In the genomic region with DNA sequence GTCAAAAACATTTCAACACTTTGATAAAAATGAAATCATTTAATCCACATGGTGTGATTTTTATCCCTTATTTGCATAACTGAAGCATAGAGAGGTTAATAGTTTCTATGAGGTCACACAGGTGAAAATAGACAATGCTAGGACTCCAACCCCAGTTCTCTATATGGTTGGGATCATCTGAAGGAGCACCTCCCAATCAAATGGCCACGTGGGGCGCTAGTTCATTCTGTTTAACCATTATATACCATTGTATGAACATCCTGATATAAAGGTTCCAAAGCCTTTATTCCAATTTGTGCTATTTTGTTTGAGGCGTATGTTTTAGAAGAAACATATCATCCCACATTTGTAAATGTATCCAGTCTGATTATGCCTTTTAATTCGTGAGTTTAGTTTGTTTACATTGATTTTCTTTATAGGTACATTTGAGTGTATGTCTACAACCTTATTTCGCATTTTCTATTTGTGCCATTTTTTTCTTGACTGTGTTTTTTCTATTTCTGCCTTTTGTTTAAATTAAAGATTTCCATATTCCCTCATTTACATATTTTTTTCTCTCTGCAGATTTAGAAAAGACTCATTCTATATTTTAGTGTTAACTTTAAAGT, we compare ENCODE assay signal across 8 cellular contexts.
A peak's percentile ranks its signal among the peaks of the same experiment; 100 is the strongest.
DNase-seq lines count a peak whose midpoint lies in the region; ATAC-seq and TF ChIP-seq lines count a peak whose summit lies in the region.

No MANE protein-coding gene starts in this region.

- intact Hi-C loops in activated CD4-positive, alpha-beta T cell treated with anti-CD3 and anti-CD28 coated beads, Interleukin-2, amount 10 ng/mL, durations not matched to agents 24 days and 14 days (cut with micrococcal nuclease): no loop called here

- no peak overlapping the region for H3K27ac Mint-ChIP-seq in activated CD4-positive, alpha-beta T cell treated with anti-CD3 and anti-CD28 coated beads, Interleukin-2, amount 10 ng/mL, durations not matched to agents 24 days and 14 days

- H3K79me2 ChIP-seq in Loucy (ENCODE audit: insufficient read depth, low read length): no peaks in the 10 kb centered on the region

- no peaks in the 10 kb centered on the region for H3K36me3 Mint-ChIP-seq in activated CD4-positive, alpha-beta T cell treated with anti-CD3 and anti-CD28 coated beads, Interleukin-2, amount 10 ng/mL, durations not matched to agents 24 days and 14 days (ENCODE audit: low read depth)

- H3K4me1 ChIP-seq in Loucy (ENCODE audit: insufficient read depth, low read length, poor library complexity, severe bottlenecking): no peaks in the 10 kb centered on the region
- no peaks in the 10 kb centered on the region for H3K4me1 ChIP-seq in iPS DF 6.9 (ENCODE audit: control insufficient read depth, insufficient read depth, low read length)

- H3K36me3 ChIP-seq in H7 (replicated peaks; ENCODE audit: control insufficient read depth, insufficient read depth, low read length) (no peaks in the 10 kb centered on the region), Loucy (ENCODE audit: insufficient read depth, low read length) (no peaks in the 10 kb centered on the region), iPS DF 6.9 (ENCODE audit: control insufficient read depth, insufficient read depth, low read length) (no peaks in the 10 kb centered on the region)

- H3K9me2 ChIP-seq in Loucy (replicated peaks; ENCODE audit: low read depth, low read length): no peaks in the 10 kb centered on the region

- no peak overlapping the region for H3K4me3 Mint-ChIP-seq in activated CD4-positive, alpha-beta T cell treated with anti-CD3 and anti-CD28 coated beads, Interleukin-2, amount 10 ng/mL, durations not matched to agents 24 days and 14 days

- peak; percentile 38 for DNase-seq in H7
- peak; percentile 27 for DNase-seq in iPS DF 6.9 (ENCODE audit: low read depth, low spot score)
- DNase-seq in activated T-cell treated with anti-CD3 and anti-CD28 coated beads for 4 hours: no peak
- no peak for DNase-seq in activated CD8-positive, alpha-beta memory T cell treated with anti-CD3 and anti-CD28 coated beads, Interleukin-2, amount 50 U/mL, for 48 hours
- DNase-seq in activated CD4-positive, alpha-beta T cell treated with anti-CD3 and anti-CD28 coated beads, Interleukin-2, amount 10 ng/mL, durations not matched to agents 24 days and 14 days: no peak
- DNase-seq in NCI-H446 (lab: John Stamatoyannopoulos, UW): no peak

- H3F3A ChIP-seq in Loucy (ENCODE audit: low read depth): no peaks in the 10 kb centered on the region

- H3K9ac ChIP-seq in Loucy (ENCODE audit: low read depth, low read length, poor library complexity, severe bottlenecking): no peak overlapping the region

- H3K9me3 Mint-ChIP-seq in activated CD4-positive, alpha-beta T cell treated with anti-CD3 and anti-CD28 coated beads, Interleukin-2, amount 10 ng/mL, durations not matched to agents 24 days and 14 days: no peaks in the 10 kb centered on the region

- H3K4me3 ChIP-seq in H7 (ENCODE audit: insufficient read depth, low read depth, low read length): no peak overlapping the region
- H3K4me3 ChIP-seq in Loucy (ENCODE audit: low read length, poor library complexity, severe bottlenecking): no peak overlapping the region
- no peak overlapping the region for H3K4me3 ChIP-seq in iPS DF 6.9 (ENCODE audit: low read length)

- no peak overlapping the region for H2AFZ ChIP-seq in Loucy (ENCODE audit: low read length)

- TF ChIP-seq CTCF in Loucy (conservative IDR thresholded peaks at IDR 0.05; ENCODE audit: low read length): peak; percentile 40

- no peaks in the 10 kb centered on the region for H3K9me3 ChIP-seq in Loucy (ENCODE audit: insufficient read depth, low read depth, low read length)
- H3K9me3 ChIP-seq in iPS DF 6.9 (ENCODE audit: control insufficient read depth, insufficient read depth, low read length): no peaks in the 10 kb centered on the region

- WGBS in iPS DF 6.9 (ENCODE audit: insufficient coverage, insufficient read length): no CpG with 5 or more reads among the region's 5 CpGs

- no peak overlapping the region for H3K4me2 ChIP-seq in Loucy (ENCODE audit: low read depth, low read length, poor library complexity, severe bottlenecking)

- H3K27me3 ChIP-seq in H7 (ENCODE audit: control insufficient read depth, insufficient read depth, low read length) (no peaks in the 10 kb centered on the region), Loucy (ENCODE audit: insufficient read depth, low read length, poor library complexity, severe bottlenecking) (no peaks in the 10 kb centered on the region), iPS DF 6.9 (ENCODE audit: control insufficient read depth, insufficient read depth, low read length) (no peaks in the 10 kb centered on the region)

- H3K4me1 Mint-ChIP-seq in activated CD4-positive, alpha-beta T cell treated with anti-CD3 and anti-CD28 coated beads, Interleukin-2, amount 10 ng/mL, durations not matched to agents 24 days and 14 days: no peaks in the 10 kb centered on the region

- no peaks in the 10 kb centered on the region for H4K20me1 ChIP-seq in Loucy (ENCODE audit: insufficient read depth, low read length, poor library complexity, severe bottlenecking)

- no peak overlapping the region for H3K27ac ChIP-seq in iPS DF 6.9 (ENCODE audit: low read length)

- peak; percentile 87 for ATAC-seq in GM18502 (IDR thresholded peaks at IDR 0.05; ENCODE audit: poor library complexity, unreplicated experiment)

- H3K27me3 Mint-ChIP-seq in activated CD4-positive, alpha-beta T cell treated with anti-CD3 and anti-CD28 coated beads, Interleukin-2, amount 10 ng/mL, durations not matched to agents 24 days and 14 days: no peaks in the 10 kb centered on the region

Comparison
In these comparisons a context has a peak if more than half of its experiments do, and no peak if none do; other contexts are left out.
1. DNase-seq: peak in H7 (single experiment) and iPS DF 6.9 (single experiment); none in activated T-cell treated with anti-CD3 and anti-CD28 coated beads for 4 hours (single experiment), activated CD8-positive, alpha-beta memory T cell treated with anti-CD3 and anti-CD28 coated beads, Interleukin-2, amount 50 U/mL, for 48 hours (single experiment), activated CD4-positive, alpha-beta T cell treated with anti-CD3 and anti-CD28 coated beads, Interleukin-2, amount 10 ng/mL, durations not matched to agents 24 days and 14 days (single experiment) and NCI-H446 (0 of 2).